ENCODE assay signal across 8 cellular contexts in the genomic region with DNA sequence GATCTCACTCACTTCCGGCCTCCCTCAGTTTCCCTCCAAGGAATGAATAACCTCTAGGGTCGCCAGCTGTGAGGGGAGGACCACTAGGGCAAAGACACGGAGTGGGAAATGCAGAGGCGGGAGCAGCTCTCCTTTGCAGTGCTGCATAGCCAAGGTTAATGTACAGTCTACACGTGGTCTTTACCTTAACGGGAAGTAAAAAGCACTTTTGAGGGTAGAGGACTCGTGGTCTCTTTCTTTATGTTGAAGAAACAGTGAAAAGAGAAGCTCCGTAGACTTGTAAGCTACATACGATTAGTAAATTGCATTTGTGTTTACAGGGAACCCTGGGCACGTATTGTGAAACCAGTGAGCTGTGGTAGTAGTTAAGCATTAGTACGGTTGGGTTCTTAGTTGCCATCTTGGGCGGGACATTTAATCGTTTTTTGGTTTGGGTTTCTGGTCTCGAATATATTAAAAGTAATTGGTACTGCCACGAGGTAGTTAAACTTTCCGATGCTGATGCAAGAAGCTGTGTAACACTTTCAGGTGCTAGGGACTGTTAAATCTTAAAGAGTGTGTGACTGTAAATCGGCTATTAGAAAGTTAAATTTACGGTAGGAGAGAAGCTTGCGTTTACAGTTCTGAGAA. TPM values are rescaled to one million over a fixed set of nuclear protein-coding genes. Genes with fewer than 3 reads are reported as not detected.
A peak's percentile ranks its signal among the peaks of the same experiment; 100 is the strongest.
DNase-seq lines count a peak whose midpoint lies in the region; ATAC-seq, FAIRE-seq and TF ChIP-seq lines count a peak whose summit lies in the region.

No MANE protein-coding gene starts in this region.

- TF ChIP-seq CTCF in A673 (conservative IDR thresholded peaks at IDR 0.05; ENCODE audit: low read depth, low read length): no peak

- DNase-seq in A673 (ENCODE audit: low spot score) (peak; percentile 51), GM12892 (ENCODE audit: insufficient read length) (no peak), NCI-H69 (lab: John Stamatoyannopoulos, UW) (peak; percentile 52), iris pigment epithelial cell (ENCODE audit: low read depth) (peak; percentile 52), UCSD-AML1 (lab: John Stamatoyannopoulos, UW; ENCODE audit: unreplicated experiment) (no peak)
- DNase-seq in activated naive CD8-positive, alpha-beta T cell treated with anti-CD3 and anti-CD28 coated beads, Interleukin-2, amount 10 ng/mL, durations not matched to agents 7 days and 5 days: no peak
- no peak for DNase-seq in stimulated activated naive B cell treated with anti-CD40 and anti-IgM and Interleukin-4, amounts not matched to agents 10 μg/mL and 1 μg/mL and 100 μg/mL, for 72 hours

- H3K9me3 ChIP-seq in A673 (ENCODE audit: low read depth, low read length, poor library complexity, severe bottlenecking): no peaks in the 10 kb centered on the region

- POLR2A ChIA-PET in A673 (lab: Charles Lee; ENCODE audit: low non-redundant PET): interaction anchor here (0.5 kb wide), 1 partner anchor 207 kb away, joined by 24 read pairs; no protein-coding TSS in a partner anchor
- POLR2A ChIA-PET in activated naive CD8-positive, alpha-beta T cell treated with anti-CD3 and anti-CD28 coated beads, Interleukin-2, amount 10 ng/mL, durations not matched to agents 7 days and 5 days (lab: Charles Lee): interaction anchor here (0.5 to 3.1 kb wide), 10 partner anchors 9 to 1264 kb away, joined by 3 to 24 read pairs (median 4); a partner anchor contains a TSS

- peaks cover 4% of the 10 kb centered on the region for H3K36me3 ChIP-seq in A673 (ENCODE audit: insufficient read depth, low read length, poor library complexity, severe bottlenecking)

- no TSS peak for BruUV-seq in A673 (replicated peaks; lab: Mats Ljungman, UMichigan)

- peak overlapping the region; percentile 99 for H3K27ac Mint-ChIP-seq in activated naive CD8-positive, alpha-beta T cell treated with anti-CD3 and anti-CD28 coated beads, Interleukin-2, amount 10 ng/mL, durations not matched to agents 7 days and 5 days
- peak overlapping the region; percentile 99 for H3K27ac Mint-ChIP-seq in stimulated activated naive B cell treated with anti-CD40 and anti-IgM and Interleukin-4, amounts not matched to agents 10 μg/mL and 1 μg/mL and 100 μg/mL, for 72 hours

- no peaks in the 10 kb centered on the region for H3K27me3 ChIP-seq in A673 (replicated peaks; ENCODE audit: insufficient read depth, low read depth, low read length, poor library complexity)

- peak overlapping the region; percentile 91 for H3K4me3 Mint-ChIP-seq in activated naive CD8-positive, alpha-beta T cell treated with anti-CD3 and anti-CD28 coated beads, Interleukin-2, amount 10 ng/mL, durations not matched to agents 7 days and 5 days
- H3K4me3 Mint-ChIP-seq in stimulated activated naive B cell treated with anti-CD40 and anti-IgM and Interleukin-4, amounts not matched to agents 10 μg/mL and 1 μg/mL and 100 μg/mL, for 72 hours: peak overlapping the region; percentile 98 to 99

- H3K27me3 Mint-ChIP-seq in activated naive CD8-positive, alpha-beta T cell treated with anti-CD3 and anti-CD28 coated beads, Interleukin-2, amount 10 ng/mL, durations not matched to agents 7 days and 5 days: peaks cover under 1% of the 10 kb centered on the region
- no peaks in the 10 kb centered on the region for H3K27me3 Mint-ChIP-seq in stimulated activated naive B cell treated with anti-CD40 and anti-IgM and Interleukin-4, amounts not matched to agents 10 μg/mL and 1 μg/mL and 100 μg/mL, for 72 hours

- intact Hi-C loops in A673 (cut with micrococcal nuclease; ENCODE audit: unreplicated experiment): loop anchor here (5.0 kb wide), 1 partner anchor 425 kb away; a partner anchor contains a TSS

- CTCF ChIA-PET in A673 (lab: Charles Lee): interaction anchor here (0.8 kb wide), 1 partner anchor 173 kb away, joined by 3 read pairs; no protein-coding TSS in a partner anchor

- peak; percentile 65 for FAIRE-seq in GM12892 (lab: Jason Lieb, UNC)

- H3K4me3 ChIP-seq in A673 (ENCODE audit: low read depth, low read length, poor library complexity, severe bottlenecking): peak overlapping the region; percentile 85

- peak; percentile 34 for ATAC-seq in HG02870 (IDR thresholded peaks at IDR 0.05; ENCODE audit: unreplicated experiment)
- ATAC-seq in activated naive CD8-positive, alpha-beta T cell treated with anti-CD3 and anti-CD28 coated beads, Interleukin-2, amount 10 ng/mL, durations not matched to agents 7 days and 5 days (ENCODE audit: low read depth): peak; percentile 40
- ATAC-seq in stimulated activated naive B cell treated with anti-CD40 and anti-IgM and Interleukin-4, amounts not matched to agents 10 μg/mL and 1 μg/mL and 100 μg/mL, for 72 hours (replicated peaks): peak; percentile 50 to 58

- H3K36me3 Mint-ChIP-seq in activated naive CD8-positive, alpha-beta T cell treated with anti-CD3 and anti-CD28 coated beads, Interleukin-2, amount 10 ng/mL, durations not matched to agents 7 days and 5 days: peaks cover 3% of the 10 kb centered on the region
- peaks cover 4 to 16% of the 10 kb centered on the region in 2 donors for H3K36me3 Mint-ChIP-seq in stimulated activated naive B cell treated with anti-CD40 and anti-IgM and Interleukin-4, amounts not matched to agents 10 μg/mL and 1 μg/mL and 100 μg/mL, for 72 hours

- TF ChIP-seq POLR2A in GM12892 (IDR thresholded peaks at IDR 0.05; ENCODE audit: low read depth, low read length): no peak

- H3K4me1 ChIP-seq in A673 (ENCODE audit: insufficient read depth, low read length, poor library complexity, severe bottlenecking): peaks cover 6% of the 10 kb centered on the region

- H3K9me3 Mint-ChIP-seq in activated naive CD8-positive, alpha-beta T cell treated with anti-CD3 and anti-CD28 coated beads, Interleukin-2, amount 10 ng/mL, durations not matched to agents 7 days and 5 days: no peaks in the 10 kb centered on the region
- H3K9me3 Mint-ChIP-seq in stimulated activated naive B cell treated with anti-CD40 and anti-IgM and Interleukin-4, amounts not matched to agents 10 μg/mL and 1 μg/mL and 100 μg/mL, for 72 hours: no peaks in the 10 kb centered on the region

- H3K4me1 Mint-ChIP-seq in activated naive CD8-positive, alpha-beta T cell treated with anti-CD3 and anti-CD28 coated beads, Interleukin-2, amount 10 ng/mL, durations not matched to agents 7 days and 5 days: peaks cover 24% of the 10 kb centered on the region
- H3K4me1 Mint-ChIP-seq in stimulated activated naive B cell treated with anti-CD40 and anti-IgM and Interleukin-4, amounts not matched to agents 10 μg/mL and 1 μg/mL and 100 μg/mL, for 72 hours: peaks cover 26 to 47% of the 10 kb centered on the region in 2 donors

- peak overlapping the region; percentile 95 for H3K27ac ChIP-seq in A673 (ENCODE audit: low read depth, low read length, poor library complexity, severe bottlenecking)

RNA-seq across cellular contexts. Expression of a gene that starts 0.8 kb away (rescaled TPM):
- 164 and 165 TPM in 2 replicates for total RNA-seq in A673 (2021)
- 98.4 TPM for polyA plus RNA-seq in GM12892 (2012; ENCODE audit: missing spikeins)
- total RNA-seq in activated naive CD8-positive, alpha-beta T cell treated with anti-CD3 and anti-CD28 coated beads, Interleukin-2, amount 10 ng/mL, durations not matched to agents 7 days and 5 days: 100 to 1,000 TPM; 134 to 147 TPM

RNA-seq across cellular contexts. Expression of a gene that starts 38.7 kb away (rescaled TPM):
- total RNA-seq in A673 (2021): 0.19 and 0.28 TPM in 2 replicates
- polyA plus RNA-seq in GM12892 (2012; ENCODE audit: missing spikeins): not detected
- total RNA-seq in activated naive CD8-positive, alpha-beta T cell treated with anti-CD3 and anti-CD28 coated beads, Interleukin-2, amount 10 ng/mL, durations not matched to agents 7 days and 5 days: not detected

Comparison
In these comparisons a context has a peak if more than half of its experiments do, and no peak if none do; other contexts are left out.
1. DNase-seq: peak in A673 (single experiment), NCI-H69 (single experiment) and iris pigment epithelial cell (single experiment); none in GM12892 (single experiment), activated naive CD8-positive, alpha-beta T cell treated with anti-CD3 and anti-CD28 coated beads, Interleukin-2, amount 10 ng/mL, durations not matched to agents 7 days and 5 days (single experiment), stimulated activated naive B cell treated with anti-CD40 and anti-IgM and Interleukin-4, amounts not matched to agents 10 μg/mL and 1 μg/mL and 100 μg/mL, for 72 hours (single experiment) and UCSD-AML1 (single experiment).
2. Peak in every context shown above with its lines, with median percentiles within 50 percentile points of each other: ATAC-seq.